In the genomic region with DNA sequence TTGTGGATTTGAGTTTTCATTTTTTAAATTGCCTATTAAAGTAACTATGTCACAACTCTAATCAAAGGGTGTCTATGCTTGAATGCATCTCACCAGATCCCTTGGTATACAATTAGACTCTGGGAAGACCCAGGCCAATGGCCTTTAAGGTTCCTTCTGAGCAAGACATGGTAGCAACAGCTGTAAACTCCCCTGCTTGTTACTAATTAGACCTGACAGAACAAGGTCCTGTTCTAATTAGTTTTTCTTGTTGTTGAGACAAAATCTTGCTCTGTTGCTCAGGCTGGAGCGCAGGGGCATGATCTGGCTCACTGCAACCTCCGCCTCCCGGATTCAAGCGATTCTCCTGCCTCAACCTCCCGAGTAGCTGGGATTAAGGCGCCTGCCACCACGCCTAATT, we compare ENCODE assay signal across 14 cellular contexts. TPM values are rescaled to one million over a fixed set of nuclear protein-coding genes. Genes with fewer than 3 reads are reported as not detected.
DNase-seq lines count a peak whose midpoint lies in the region; ATAC-seq and TF ChIP-seq lines count a peak whose summit lies in the region.
"Had no signal": no experiment of that assay in that cellular context is flagged by ENCODE, and none has a peak within 500 bp of the region (broad histone marks: within the 10 kb centered on the region; RNA-seq: fewer than 3 reads in every experiment).

No MANE protein-coding gene starts in this region.

- H3K9me3 ChIP-seq in PC-9 (ENCODE audit: insufficient read depth, low read depth), result no peaks in the 10 kb centered on the region
- H3K9me3 ChIP-seq: BE2C had no signal

- no peaks in the 10 kb centered on the region for H4K20me1 ChIP-seq in PC-9 (ENCODE audit: insufficient read depth)

- peaks cover 33% of the 10 kb centered on the region for H3K4me1 Mint-ChIP-seq in Calu3 (ENCODE audit: low read depth, unreplicated experiment)
- H3K4me1 Mint-ChIP-seq in type B pancreatic cell (ENCODE audit: unreplicated experiment), result no peaks in the 10 kb centered on the region
- H3K4me1 Mint-ChIP-seq: IgD-negative memory B cell had no signal

- no peak overlapping the region for H2AFZ ChIP-seq in PC-9
- H2AFZ ChIP-seq: GM23248 had no signal

- TF ChIP-seq CTCF in Calu3 (IDR thresholded peaks at IDR 0.05; ENCODE audit: unreplicated experiment) (no peak), PC-9 (conservative IDR thresholded peaks at IDR 0.05) (no peak), type B pancreatic cell (conservative IDR thresholded peaks at IDR 0.05) (no peak)

- 0 out of 2 replicates have a peak, but pooled peaks cover 4% of the 10 kb centered on the region for H3K79me2 ChIP-seq in PC-9 (ENCODE audit: low read depth)

- no peaks in the 10 kb centered on the region for H3K27me3 Mint-ChIP-seq in Calu3 (ENCODE audit: unreplicated experiment)
- no peaks in the 10 kb centered on the region for H3K27me3 Mint-ChIP-seq in type B pancreatic cell

- H3K9me3 Mint-ChIP-seq in Calu3 (ENCODE audit: low read depth, unreplicated experiment) (peaks cover 5% of the 10 kb centered on the region), type B pancreatic cell (no peaks in the 10 kb centered on the region)
- H3K9me3 Mint-ChIP-seq: CD4-positive, alpha-beta memory T cell; IgD-negative memory B cell had no signal

- no peak for DNase-seq in Calu3
- DNase-seq in PC-9, result no peak
- no peak for DNase-seq in epithelial cell of prostate (ENCODE audit: low read depth, low spot score)
- DNase-seq in type B pancreatic cell (ENCODE audit: extremely low spot score, unreplicated experiment), result no peak
- no peak for DNase-seq in NCI-H2081 (lab: John Stamatoyannopoulos, UW)
- DNase-seq in SW 1271 (lab: John Stamatoyannopoulos, UW), result no peak
- DNase-seq: BE2C; CD4-positive, alpha-beta memory T cell; DND-41; GDM1; GM23248 had no signal

- no peaks in the 10 kb centered on the region for H3K9me2 ChIP-seq in PC-9 (ENCODE audit: insufficient read depth)

- no peak for ATAC-seq in HG03342 (IDR thresholded peaks at IDR 0.05; ENCODE audit: unreplicated experiment)

- H3K27ac Mint-ChIP-seq in Calu3 (ENCODE audit: unreplicated experiment), result peak overlapping the region; percentile 69
- H3K27ac Mint-ChIP-seq in type B pancreatic cell, result peak overlapping the region; percentile 70
- H3K27ac Mint-ChIP-seq: CD4-positive, alpha-beta memory T cell; IgD-negative memory B cell had no signal

- H3K4me1 ChIP-seq in PC-9 (replicated peaks; ENCODE audit: insufficient read depth), result peaks cover 40% of the 10 kb centered on the region
- H3K4me1 ChIP-seq: BE2C had no signal

- peak overlapping the region; percentile 67; the same call in 1 of the 2 replicates for H3K4me2 ChIP-seq in PC-9

- H3K27ac ChIP-seq in PC-9 (peak overlapping the region; percentile 95), epithelial cell of prostate (peak overlapping the region; percentile 100)
- H3K27ac ChIP-seq: C4-2B, GM23248 had no signal

- CTCF ChIA-PET in Calu3 (lab: Charles Lee) (no interaction called here), PC-9 (lab: Charles Lee) (no interaction called here)

- intact Hi-C loops in Calu3 (cut with micrococcal nuclease; ENCODE audit: unreplicated experiment) (no loop called here), PC-9 (cut with micrococcal nuclease; ENCODE audit: unreplicated experiment) (loop anchor here (2.0 to 10.0 kb wide), 2 partner anchors 51 to 99 kb away; a partner anchor contains a TSS)

- POLR2A ChIA-PET in PC-9 (lab: Charles Lee; ENCODE audit: unreplicated experiment), result interaction anchor here (0.6 kb wide), 1 partner anchor 50 kb away, joined by 3 read pairs; no protein-coding TSS in a partner anchor

- H3F3A ChIP-seq in PC-9 (ENCODE audit: insufficient read depth, low read depth), result peaks cover 22% of the 10 kb centered on the region

- BruUV-seq in Calu3 (replicated peaks; lab: Mats Ljungman, UMichigan) (no TSS peak), PC-9 (replicated peaks; lab: Mats Ljungman, UMichigan) (no TSS peak)

- H3K4me3 ChIP-seq in PC-9, result no peak overlapping the region
- H3K4me3 ChIP-seq: GM23248 had no signal

- H3K4me3 Mint-ChIP-seq in Calu3 (ENCODE audit: low read depth, unreplicated experiment) (no peak overlapping the region), type B pancreatic cell (no peak overlapping the region)
- H3K4me3 Mint-ChIP-seq: CD4-positive, alpha-beta memory T cell; IgD-negative memory B cell had no signal

- H3K36me3 ChIP-seq in PC-9 (ENCODE audit: low read depth), result no peaks in the 10 kb centered on the region
- H3K36me3 ChIP-seq: BE2C had no signal

- no peaks in the 10 kb centered on the region for H3K36me3 Mint-ChIP-seq in Calu3 (ENCODE audit: insufficient read depth, unreplicated experiment)
- no peaks in the 10 kb centered on the region for H3K36me3 Mint-ChIP-seq in type B pancreatic cell
- H3K36me3 Mint-ChIP-seq: CD4-positive, alpha-beta memory T cell; IgD-negative memory B cell had no signal

- H3K27me3 ChIP-seq in PC-9 (ENCODE audit: insufficient read depth, low read depth), result no peaks in the 10 kb centered on the region
- H3K27me3 ChIP-seq: BE2C had no signal

RNA-seq across cellular contexts. Expression of a gene that starts 2.9 kb away (rescaled TPM):
- 0.61 and 0.97 TPM in 2 replicates for total RNA-seq in Calu3 (2022)
- total RNA-seq in PC-9 (2021), result 11.7 and 18.0 TPM in 2 replicates
- total RNA-seq in type B pancreatic cell (ENCODE audit: low replicate concordance), result not detected in 2 replicates
- total RNA-seq: CD4-positive, alpha-beta memory T cell; GM23248 had no signal

RNA-seq across cellular contexts. Expression of a gene that starts 50.2 kb away (rescaled TPM):
- 146 TPM in 2 replicates for total RNA-seq in Calu3 (2022)
- 274 and 305 TPM in 2 replicates for total RNA-seq in PC-9 (2021)
- 164 and 209 TPM in 2 replicates for total RNA-seq in type B pancreatic cell (ENCODE audit: low replicate concordance)
